25 cellular contexts compared by ENCODE assay signal in the genomic region with DNA sequence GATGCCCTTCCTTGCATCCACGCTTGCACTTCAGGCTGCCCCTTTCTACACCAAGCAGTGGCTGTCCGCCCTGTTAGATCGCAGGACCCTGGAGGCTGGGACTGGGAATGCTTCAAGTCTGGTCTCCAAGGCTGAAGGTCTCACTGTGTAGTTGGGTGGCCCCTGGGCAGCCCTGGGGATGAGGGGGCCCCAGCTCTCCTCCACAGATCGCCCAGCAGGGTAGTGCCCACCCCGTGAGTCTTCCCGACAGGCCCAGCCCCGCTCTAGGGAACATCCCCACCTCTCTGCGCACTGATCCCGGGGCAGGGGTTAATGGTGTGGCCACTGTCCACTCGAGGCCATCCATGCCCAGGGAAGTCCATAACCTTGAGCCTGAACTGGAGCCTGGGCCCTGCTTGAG. TPM values are rescaled to one million over a fixed set of nuclear protein-coding genes. Genes with fewer than 3 reads are reported as not detected.
A peak's percentile ranks its signal among the peaks of the same experiment; 100 is the strongest.
DNase-seq lines count a peak whose midpoint lies in the region; ATAC-seq and TF ChIP-seq lines count a peak whose summit lies in the region.
"Had no signal": no experiment of that assay in that cellular context is flagged by ENCODE, and none has a peak within 500 bp of the region (broad histone marks: within the 10 kb centered on the region; RNA-seq: fewer than 3 reads in every experiment).

No MANE protein-coding gene starts in this region.

- no peak overlapping the region for H3K4ac ChIP-seq in H9 (ENCODE audit: low read depth, low read length)

- ATAC-seq in RWPE2 (ENCODE audit: low read depth), result 0 out of 3 replicates have a peak, but pooled peaks have one; percentile 4
- ATAC-seq in HG02973 (IDR thresholded peaks at IDR 0.05; ENCODE audit: unreplicated experiment), result no peak

- no peaks in the 10 kb centered on the region for H3K79me1 ChIP-seq in H9 (ENCODE audit: insufficient read depth, low read depth, low read length, poor library complexity, severe bottlenecking)

- no peak overlapping the region for H3K18ac ChIP-seq in H9 (ENCODE audit: insufficient read length, low read depth, low read length)

- H3K9me3 Mint-ChIP-seq in H9, result no peaks in the 10 kb centered on the region
- H3K9me3 Mint-ChIP-seq in glutamatergic neuron (ENCODE audit: unreplicated experiment), result peaks cover 9% of the 10 kb centered on the region
- no peaks in the 10 kb centered on the region for H3K9me3 Mint-ChIP-seq in CD8-positive, alpha-beta memory T cell
- no peaks in the 10 kb centered on the region for H3K9me3 Mint-ChIP-seq in activated naive CD4-positive, alpha-beta T cell treated with anti-CD3 and anti-CD28 coated beads for 36 hours
- H3K9me3 Mint-ChIP-seq: HFFc6 had no signal

- no peak overlapping the region for H3K27ac ChIP-seq in H9 (ENCODE audit: insufficient read length, low read depth, low read length)
- H3K27ac ChIP-seq in RWPE2 (ENCODE audit: poor library complexity, severe bottlenecking), result no peak overlapping the region
- H3K27ac ChIP-seq in parathyroid adenoma, result no peak overlapping the region
- H3K27ac ChIP-seq in CD8-positive, alpha-beta memory T cell (ENCODE audit: low read depth, low read length), result no peak overlapping the region
- H3K27ac ChIP-seq: RWPE1, SK-N-MC had no signal

- peaks cover 5% of the 10 kb centered on the region for H3K23me2 ChIP-seq in H9 (ENCODE audit: insufficient read length, low read depth, low read length, poor library complexity, severe bottlenecking)

- peaks cover 5 to 8% of the 10 kb centered on the region in 2 experiments; a peak in 3 of 4 replicates for H3K4me1 Mint-ChIP-seq in H9
- peaks cover 11% of the 10 kb centered on the region for H3K4me1 Mint-ChIP-seq in glutamatergic neuron (ENCODE audit: low read depth, unreplicated experiment)
- peaks cover 5 to 12% (median 10%) of the 10 kb centered on the region in 3 donors for H3K4me1 Mint-ChIP-seq in CD8-positive, alpha-beta memory T cell
- peaks cover 4% of the 10 kb centered on the region for H3K4me1 Mint-ChIP-seq in activated naive CD4-positive, alpha-beta T cell treated with anti-CD3 and anti-CD28 coated beads for 36 hours (ENCODE audit: low read depth)

- H3K27me3 ChIP-seq in H9 (ENCODE audit: insufficient read depth, low read length) (no peaks in the 10 kb centered on the region), RWPE2 (ENCODE audit: insufficient read depth, poor library complexity, severe bottlenecking) (no peaks in the 10 kb centered on the region), parathyroid adenoma (ENCODE audit: control insufficient read depth, insufficient read depth, low read length) (no peaks in the 10 kb centered on the region)
- H3K27me3 ChIP-seq in CD8-positive, alpha-beta memory T cell (ENCODE audit: insufficient read depth, low read length, poor library complexity, severe bottlenecking), result no peaks in the 10 kb centered on the region

- WGBS in H9 (ENCODE audit: extremely low coverage, insufficient read length, low lambda C conversion rate), result no CpG with 5 or more reads among the region's 10 CpGs

- no peak overlapping the region for H4K5ac ChIP-seq in H9 (ENCODE audit: insufficient read length, low read depth, low read length)

- no peak overlapping the region for H3K56ac ChIP-seq in H9 (ENCODE audit: insufficient read length, low read depth, low read length)

- H3K27me3 Mint-ChIP-seq in H9 (ENCODE audit: low read depth) (peaks cover 33% of the 10 kb centered on the region), glutamatergic neuron (ENCODE audit: unreplicated experiment) (peaks cover 18% of the 10 kb centered on the region)
- no peaks in the 10 kb centered on the region for H3K27me3 Mint-ChIP-seq in CD8-positive, alpha-beta memory T cell
- H3K27me3 Mint-ChIP-seq in activated naive CD4-positive, alpha-beta T cell treated with anti-CD3 and anti-CD28 coated beads for 36 hours (ENCODE audit: low read depth), result no peaks in the 10 kb centered on the region

- H3K4me2 ChIP-seq in H9 (ENCODE audit: insufficient read depth, insufficient read length, low read length) (no peak overlapping the region), parathyroid adenoma (ENCODE audit: low read length) (peak overlapping the region; percentile 26)
- H3K4me2 ChIP-seq: GM23338 had no signal

- H3K36me3 Mint-ChIP-seq in H9 (ENCODE audit: insufficient read depth in 1 of 3, low read depth in 3 of 3) (peaks cover 5 to 16% (median 12%) of the 10 kb centered on the region in 3 experiments; a peak in 4 of 7 replicates), glutamatergic neuron (ENCODE audit: unreplicated experiment) (peaks cover 6% of the 10 kb centered on the region)
- peaks cover 0 to 24% (median 4%) of the 10 kb centered on the region in 3 donors for H3K36me3 Mint-ChIP-seq in CD8-positive, alpha-beta memory T cell
- peaks cover 6% of the 10 kb centered on the region for H3K36me3 Mint-ChIP-seq in activated naive CD4-positive, alpha-beta T cell treated with anti-CD3 and anti-CD28 coated beads for 36 hours (ENCODE audit: low read depth)

- DNase-seq in H9 (no peak), RWPE2 (ENCODE audit: low spot score) (no peak), glutamatergic neuron (no peak), DMS114 treated with DMSO at 0.1 percent for 48 hours (lab: John Stamatoyannopoulos, UW; ENCODE audit: unreplicated experiment) (no peak)
- DNase-seq in CD8-positive, alpha-beta memory T cell, result no peak
- DNase-seq in activated naive CD4-positive, alpha-beta T cell treated with anti-CD3 and anti-CD28 coated beads for 36 hours, result no peak
- DNase-seq: CD4-positive, CD25-positive, alpha-beta regulatory T cell; HFFc6; IMR-90; KG1; MM.1S; NCI-H1417; NCI-H1694; NCI-H2029 treated with DMSO at 0.1 percent for 48 hours; NCI-H2227 treated with DMSO at 0.1 percent for 48 hours; NCI-H526 treated with DMSO at 0.1 percent for 48 hours; SIG-M5 had no signal

- intact Hi-C loops in activated naive CD4-positive, alpha-beta T cell treated with anti-CD3 and anti-CD28 coated beads for 36 hours (cut with micrococcal nuclease), result no loop called here

- H4K91ac ChIP-seq in H9 (ENCODE audit: insufficient read length, low read depth, low read length), result no peak overlapping the region

- CTCF ChIA-PET in CD8-positive, alpha-beta memory T cell (lab: Charles Lee), result interaction anchor here (11.0 kb wide), 1 partner anchor 13 kb away, joined by 123 read pairs; the partner anchor contains the start of gene ZNF213
- CTCF ChIA-PET in activated naive CD4-positive, alpha-beta T cell treated with anti-CD3 and anti-CD28 coated beads for 36 hours (lab: Charles Lee), result interaction anchor here (8.2 kb wide), 1 partner anchor 15 kb away, joined by 62 read pairs; no protein-coding TSS in a partner anchor

- no peaks in the 10 kb centered on the region for H3K4me1 ChIP-seq in H9 (ENCODE audit: insufficient read depth, low read length)
- no peaks in the 10 kb centered on the region for H3K4me1 ChIP-seq in RWPE2 (ENCODE audit: insufficient read depth, poor library complexity, severe bottlenecking)
- peaks cover 25% of the 10 kb centered on the region for H3K4me1 ChIP-seq in parathyroid adenoma
- H3K4me1 ChIP-seq in CD8-positive, alpha-beta memory T cell (ENCODE audit: insufficient read depth, low read length), result peaks cover 9% of the 10 kb centered on the region
- H3K4me1 ChIP-seq: HAP-1 had no signal

- H2BK12ac ChIP-seq in H9 (ENCODE audit: insufficient read length, low read depth, low read length), result no peak overlapping the region

- H3K9ac ChIP-seq in H9 (ENCODE audit: extremely low read depth, insufficient read length, low read length) (no peak overlapping the region), parathyroid adenoma (no peak overlapping the region)

- H3K4me3 ChIP-seq in RWPE2 (ENCODE audit: severe bottlenecking) (no peak overlapping the region), parathyroid adenoma (ENCODE audit: low read depth, low read length) (no peak overlapping the region)
- H3K4me3 ChIP-seq in CD8-positive, alpha-beta memory T cell (ENCODE audit: low read length), result no peak overlapping the region
- H3K4me3 ChIP-seq: BLaER1, GM23338, HAP-1, SK-N-MC had no signal

- H2BK5ac ChIP-seq in H9 (ENCODE audit: insufficient read length, low read length), result no peak overlapping the region

- H3K36me3 ChIP-seq in RWPE2 (ENCODE audit: low read depth), result no peaks in the 10 kb centered on the region
- H3K36me3 ChIP-seq in parathyroid adenoma (ENCODE audit: control insufficient read depth, insufficient read depth, low read length), result no peaks in the 10 kb centered on the region
- H3K36me3 ChIP-seq in CD8-positive, alpha-beta memory T cell (ENCODE audit: insufficient read depth, low read length), result no peaks in the 10 kb centered on the region

- H3K79me2 ChIP-seq in H9 (ENCODE audit: insufficient read depth, low read length) (no peaks in the 10 kb centered on the region), parathyroid adenoma (no peaks in the 10 kb centered on the region)

- H4K8ac ChIP-seq in H9 (replicated peaks; ENCODE audit: insufficient read length, low read depth, low read length), result no peak overlapping the region

- H2BK15ac ChIP-seq in H9 (ENCODE audit: low read depth, low read length), result no peak overlapping the region

- no peak overlapping the region for H2AK5ac ChIP-seq in H9 (ENCODE audit: insufficient read length, low read length)

- H3K9me3 ChIP-seq in H9 (ENCODE audit: control insufficient read depth, low read depth, low read length) (no peaks in the 10 kb centered on the region), RWPE2 (ENCODE audit: severe bottlenecking) (no peaks in the 10 kb centered on the region), parathyroid adenoma (ENCODE audit: control insufficient read depth, low read length) (no peaks in the 10 kb centered on the region)
- no peaks in the 10 kb centered on the region for H3K9me3 ChIP-seq in CD8-positive, alpha-beta memory T cell (ENCODE audit: low read length)
- H3K9me3 ChIP-seq: BLaER1, HAP-1 had no signal

- no peak overlapping the region; a peak in 1 of 5 replicates for H3K4me3 Mint-ChIP-seq in H9
- H3K4me3 Mint-ChIP-seq in glutamatergic neuron (ENCODE audit: unreplicated experiment), result peak overlapping the region; percentile 49
- H3K4me3 Mint-ChIP-seq in CD8-positive, alpha-beta memory T cell, result no peak overlapping the region
- H3K4me3 Mint-ChIP-seq in activated naive CD4-positive, alpha-beta T cell treated with anti-CD3 and anti-CD28 coated beads for 36 hours, result no peak overlapping the region
- H3K4me3 Mint-ChIP-seq: CD4-positive, CD25-positive, alpha-beta regulatory T cell; GM23338; HFFc6 had no signal

- H3T11ph ChIP-seq in H9 (ENCODE audit: low read length), result no peak overlapping the region

- H3K14ac ChIP-seq in H9 (ENCODE audit: insufficient read depth, low read length), result peak overlapping the region; percentile 27; the same call in 1 of the 2 replicates

- no peak overlapping the region for H3K23ac ChIP-seq in H9 (ENCODE audit: insufficient read length, low read depth, low read length)

- H2BK20ac ChIP-seq in H9 (ENCODE audit: low read depth, low read length, poor library complexity, severe bottlenecking), result no peak overlapping the region

- TF ChIP-seq CTCF in H9 (conservative IDR thresholded peaks at IDR 0.05), result no peak
- no peak for TF ChIP-seq CTCF in RWPE2 (IDR thresholded peaks at IDR 0.05; ENCODE audit: poor library complexity, severe bottlenecking)
- no peak for TF ChIP-seq CTCF in glutamatergic neuron (IDR thresholded peaks at IDR 0.05; ENCODE audit: partially characterized antibody, unreplicated experiment)
- no peak for TF ChIP-seq CTCF in parathyroid adenoma (IDR thresholded peaks at IDR 0.05)

- POLR2A ChIA-PET in CD8-positive, alpha-beta memory T cell (lab: Charles Lee), result no interaction called here

- no peak overlapping the region for H2BK120ac ChIP-seq in H9 (ENCODE audit: low read depth, low read length, poor library complexity, severe bottlenecking)

- no peaks in the 10 kb centered on the region for H4K20me1 ChIP-seq in H9 (ENCODE audit: control insufficient read depth, insufficient read depth, insufficient read length)
- H4K20me1 ChIP-seq: BLaER1 had no signal

- H3K27ac Mint-ChIP-seq in H9 (peak overlapping the region in 2 of 3 experiments; percentile 47 to 88; a peak in 2 of 7 replicates), glutamatergic neuron (ENCODE audit: unreplicated experiment) (peak overlapping the region; percentile 76)
- peak overlapping the region in 1 of 8 donors; percentile 47 for H3K27ac Mint-ChIP-seq in CD8-positive, alpha-beta memory T cell
- H3K27ac Mint-ChIP-seq in activated naive CD4-positive, alpha-beta T cell treated with anti-CD3 and anti-CD28 coated beads for 36 hours, result no peak overlapping the region
- H3K27ac Mint-ChIP-seq: CD4-positive, CD25-positive, alpha-beta regulatory T cell; GM23338; HFFc6 had no signal

- H2AFZ ChIP-seq in H9 (ENCODE audit: low read length) (no peak overlapping the region), parathyroid adenoma (no peak overlapping the region)
- H2AFZ ChIP-seq: GM23338 had no signal

RNA-seq across cellular contexts. Expression of gene ZNF213, which starts 10.3 kb away (rescaled TPM):
- total RNA-seq in H9 (2021) (6.2 and 6.4 TPM in 2 replicates), glutamatergic neuron (ENCODE audit: unreplicated experiment) (18.7 TPM)
- 10 to 100 TPM; 10.4 to 10.5 TPM for total RNA-seq in CD8-positive, alpha-beta memory T cell
- 3.8 TPM for polyA plus RNA-seq in CD8-positive, alpha-beta memory T cell
- total RNA-seq in activated naive CD4-positive, alpha-beta T cell treated with anti-CD3 and anti-CD28 coated beads for 36 hours, result 1 to 10 TPM; 6.1 to 6.5 TPM

RNA-seq across cellular contexts. Expression of gene ZNF205, which starts 32.8 kb away (rescaled TPM):
- total RNA-seq in H9 (2021) (16.8 and 18.8 TPM in 2 replicates), glutamatergic neuron (ENCODE audit: unreplicated experiment) (31.6 TPM)
- under 1 TPM in 1 of 2 experiments, not detected in 1; 0.11 TPM for total RNA-seq in CD8-positive, alpha-beta memory T cell
- polyA plus RNA-seq in CD8-positive, alpha-beta memory T cell, result not detected
- under 1 TPM in 1 of 2 experiments, not detected in 1; 0.25 TPM for total RNA-seq in activated naive CD4-positive, alpha-beta T cell treated with anti-CD3 and anti-CD28 coated beads for 36 hours
- total RNA-seq: CD4-positive, CD25-positive, alpha-beta regulatory T cell had no signal
- polyA plus RNA-seq: CD4-positive, CD25-positive, alpha-beta regulatory T cell had no signal

RNA-seq across cellular contexts. Expression of gene OR1F1, which starts 42.9 kb away (rescaled TPM):
- total RNA-seq in H9 (2021), result not detected in 2 replicates
- not detected for total RNA-seq in glutamatergic neuron (ENCODE audit: unreplicated experiment)
- not detected for total RNA-seq in CD8-positive, alpha-beta memory T cell
- not detected for polyA plus RNA-seq in CD8-positive, alpha-beta memory T cell
- not detected for total RNA-seq in activated naive CD4-positive, alpha-beta T cell treated with anti-CD3 and anti-CD28 coated beads for 36 hours
- total RNA-seq: CD4-positive, CD25-positive, alpha-beta regulatory T cell; HFFc6; IMR-90 had no signal
- polyA plus RNA-seq: GM23338 had no signal

RNA-seq across cellular contexts. Expression of gene ZSCAN10, which starts 46.1 kb away (rescaled TPM):
- 207 and 212 TPM in 2 replicates for total RNA-seq in H9 (2021)
- total RNA-seq in glutamatergic neuron (ENCODE audit: unreplicated experiment), result 0.74 TPM
- under 1 TPM in 1 of 2 experiments, not detected in 1; 0.15 TPM for total RNA-seq in CD8-positive, alpha-beta memory T cell
- polyA plus RNA-seq in CD8-positive, alpha-beta memory T cell, result not detected
- total RNA-seq in activated naive CD4-positive, alpha-beta T cell treated with anti-CD3 and anti-CD28 coated beads for 36 hours, result under 1 TPM in 1 of 2 experiments, not detected in 1; 0.26 TPM
- total RNA-seq: HFFc6, IMR-90 had no signal
- polyA plus RNA-seq: AG04450; CD4-positive, CD25-positive, alpha-beta regulatory T cell; IMR-90 had no signal

Comparison
In these comparisons a context has a peak if more than half of its experiments do, and no peak if none do; other contexts are left out.
1. RNA of gene ZNF205, which starts 32.8 kb away (total RNA-seq): 31.6 TPM in glutamatergic neuron (single experiment) and 16.8 to 18.8 TPM in H9; 0.25 TPM in activated naive CD4-positive, alpha-beta T cell treated with anti-CD3 and anti-CD28 coated beads for 36 hours and 0.11 TPM in CD8-positive, alpha-beta memory T cell; every median in the first group is over 10 times any median in the second.